11 cellular contexts compared by ENCODE assay signal in genomic region chr22:20953342-20953608, GRCh38. TPM values are rescaled to one million over a fixed set of nuclear protein-coding genes. Genes with fewer than 3 reads are reported as not detected.
"Had no signal": no experiment of that assay in that cellular context is flagged by ENCODE, and none has a peak within 500 bp of the region (broad histone marks: within the 10 kb centered on the region; RNA-seq: fewer than 3 reads in every experiment).

No MANE protein-coding gene starts in this region.

- H3K4me3 Mint-ChIP-seq: activated naive CD4-positive, alpha-beta T cell treated with anti-CD3 and anti-CD28 coated beads for 36 hours; nephron had no signal

- H3K4me3 ChIP-seq: mucosa of descending colon, stomach had no signal

- H3K9me3 ChIP-seq: mucosa of descending colon, SK-N-SH, stomach had no signal

- H3K9me3 Mint-ChIP-seq: activated naive CD4-positive, alpha-beta T cell treated with anti-CD3 and anti-CD28 coated beads for 36 hours; nephron had no signal

- H3K27me3 ChIP-seq: stomach had no signal

- DNase-seq: activated CD4-positive, alpha-beta T cell treated with anti-CD3 and anti-CD28 coated beads for 48 hours; activated naive CD4-positive, alpha-beta T cell treated with anti-CD3 and anti-CD28 coated beads for 36 hours; effector memory CD4-positive, alpha-beta T cell; SK-N-SH; stimulated activated CD4-positive, alpha-beta T cell treated with anti-CD3 and anti-CD28 coated beads, Interleukin-15, amount 100 ng/mL, for 24 hours; stimulated activated CD4-positive, alpha-beta T cell treated with anti-CD3 and anti-CD28 coated beads, Interleukin-4, amount 100 ng/mL, for 4 hours; stomach; T-helper 1 cell had no signal

- H3K4me2 ChIP-seq: SK-N-SH had no signal

- H3K9me2 ChIP-seq: SK-N-SH had no signal

- H3K27ac ChIP-seq: stomach had no signal

RNA-seq across cellular contexts. Expression of gene AIFM3, which starts 13.8 kb away (rescaled TPM):
- total RNA-seq: lung microvascular endothelial cell had no signal
